In the genomic region with DNA sequence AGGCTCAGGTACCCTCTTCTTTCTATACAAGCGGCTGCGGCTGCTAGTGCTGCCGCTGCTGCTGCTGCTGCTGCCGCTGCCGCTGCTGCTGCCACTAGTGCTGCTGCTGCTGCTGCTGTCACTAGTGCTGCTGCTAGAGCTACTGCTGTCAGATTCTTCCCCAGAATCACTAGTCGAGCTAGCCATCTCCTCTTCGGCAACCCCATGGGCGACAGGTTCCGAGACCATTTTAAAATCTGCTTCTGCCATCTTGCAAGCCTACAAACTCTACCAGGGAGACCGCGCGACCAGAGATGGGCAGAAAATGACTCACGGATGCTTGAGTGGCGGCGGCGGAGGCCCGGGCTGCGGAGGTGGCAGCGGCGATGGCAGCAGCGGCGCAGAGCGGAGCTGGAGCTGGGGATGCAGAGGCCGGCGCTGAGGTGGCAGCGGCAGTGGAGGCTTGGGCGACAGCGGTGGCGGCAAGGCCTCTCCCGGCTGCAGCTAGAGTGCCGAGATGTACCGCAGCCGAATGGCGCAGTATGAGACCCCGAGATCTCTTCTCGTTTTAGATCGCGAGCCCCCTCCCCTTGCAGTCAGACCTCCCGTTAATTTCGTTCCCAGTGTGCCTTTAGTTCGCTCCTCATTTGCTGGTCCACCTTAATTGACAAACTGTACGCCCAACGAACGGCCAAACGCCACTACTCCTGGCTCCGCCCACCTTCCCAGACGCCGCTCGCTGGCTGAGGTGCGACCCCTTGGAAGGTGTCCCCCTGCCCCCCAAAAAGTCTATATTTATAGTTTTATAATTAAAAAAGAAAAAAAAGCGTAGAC, we compare ENCODE assay signal across 8 cellular contexts. TPM values are rescaled to one million over a fixed set of nuclear protein-coding genes. Genes with fewer than 3 reads are reported as not detected.
DNase-seq lines count a peak whose midpoint lies in the region; ATAC-seq and TF ChIP-seq lines count a peak whose summit lies in the region.

A gene with protein sequence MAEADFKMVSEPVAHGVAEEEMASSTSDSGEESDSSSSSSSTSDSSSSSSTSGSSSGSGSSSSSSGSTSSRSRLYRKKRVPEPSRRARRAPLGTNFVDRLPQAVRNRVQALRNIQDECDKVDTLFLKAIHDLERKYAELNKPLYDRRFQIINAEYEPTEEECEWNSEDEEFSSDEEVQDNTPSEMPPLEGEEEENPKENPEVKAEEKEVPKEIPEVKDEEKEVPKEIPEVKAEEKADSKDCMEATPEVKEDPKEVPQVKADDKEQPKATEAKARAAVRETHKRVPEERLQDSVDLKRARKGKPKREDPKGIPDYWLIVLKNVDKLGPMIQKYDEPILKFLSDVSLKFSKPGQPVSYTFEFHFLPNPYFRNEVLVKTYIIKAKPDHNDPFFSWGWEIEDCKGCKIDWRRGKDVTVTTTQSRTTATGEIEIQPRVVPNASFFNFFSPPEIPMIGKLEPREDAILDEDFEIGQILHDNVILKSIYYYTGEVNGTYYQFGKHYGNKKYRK (minus strand): TSS at position 523 of the 813 bp plus-strand sequence. CDS start 274 bp downstream, at position 249.

- peaks cover 0 to 9% (median 0%) of the 10 kb centered on the region in 3 donors for H3K4me1 ChIP-seq in gastroesophageal sphincter

- 0% methylated on average over 7 to 11 of the region's 51 CpGs for WGBS in gastroesophageal sphincter (ENCODE audit: low coverage in 1 of 2), 2 donors

- no peaks in the 10 kb centered on the region for H3K36me3 Mint-ChIP-seq in nephron progenitor cell (ENCODE audit: low read depth)

- TF ChIP-seq EP300 in gastroesophageal sphincter (IDR thresholded peaks at IDR 0.05) = no peak

- H3K27me3 Mint-ChIP-seq in nephron progenitor cell (ENCODE audit: low read depth, poor library complexity) = peaks cover 5% of the 10 kb centered on the region

- ATAC-seq in HG02884 (IDR thresholded peaks at IDR 0.05; ENCODE audit: unreplicated experiment) = peak; percentile 43
- peak; percentile 84 for ATAC-seq in gastroesophageal sphincter
- peak; percentile 92 for ATAC-seq in stimulated activated naive CD8-positive, alpha-beta T cell treated with anti-CD3 and anti-CD28 coated beads, Interleukin-15, Interleukin-2, amounts not matched to agents 100 U/mL and 50 U/mL, for 24 hours
- ATAC-seq in GM19467 (IDR thresholded peaks at IDR 0.05; ENCODE audit: unreplicated experiment) = no peak

- no peaks in the 10 kb centered on the region for H3K9me3 Mint-ChIP-seq in nephron progenitor cell

- H3K27ac Mint-ChIP-seq in nephron progenitor cell = peak within 1 kb of the TSS; percentile 98

- H3K27ac ChIP-seq in gastroesophageal sphincter = peak within 1 kb of the TSS; percentile 30 to 80 (median 77)

- no peak for TF ChIP-seq CTCF in gastroesophageal sphincter (IDR thresholded peaks at IDR 0.05)
- TF ChIP-seq CTCF in nephron progenitor cell (IDR thresholded peaks at IDR 0.05) = no peak

- no peaks in the 10 kb centered on the region for H3K9me3 ChIP-seq in gastroesophageal sphincter

- no peaks in the 10 kb centered on the region for H3K36me3 ChIP-seq in gastroesophageal sphincter

- TF ChIP-seq POLR2A in gastroesophageal sphincter (IDR thresholded peaks at IDR 0.05) = no peak

- H3K4me3 Mint-ChIP-seq in nephron progenitor cell = peak within 1 kb of the TSS; percentile 96

- peak within 1 kb of the TSS; percentile 63 to 95 for H3K4me3 ChIP-seq in gastroesophageal sphincter

- H3K4me1 Mint-ChIP-seq in nephron progenitor cell = peaks cover 21% of the 10 kb centered on the region

- peak; percentile 48 for DNase-seq in DMS153 (lab: John Stamatoyannopoulos, UW)
- DNase-seq in RPMI7951 (ENCODE audit: low read depth) = peak; percentile 79
- DNase-seq in activated naive CD4-positive, alpha-beta T cell treated with Interleukin-2 at 50 U/mL for 16 hours = peak; percentile 67
- peak; percentile 81 for DNase-seq in nephron progenitor cell
- peak; percentile 46 for DNase-seq in stimulated activated naive CD8-positive, alpha-beta T cell treated with anti-CD3 and anti-CD28 coated beads, Interleukin-15, Interleukin-2, amounts not matched to agents 100 U/mL and 50 U/mL, for 24 hours

- no peaks in the 10 kb centered on the region for H3K27me3 ChIP-seq in gastroesophageal sphincter

RNA-seq across cellular contexts. Expression of the gene that starts here (rescaled TPM):
- 10.3 and 11.4 TPM in 2 replicates for total RNA-seq in RPMI7951 (2014; rRNA removed; shearing (Covaris generic))
- total RNA-seq in gastroesophageal sphincter = 1 to 10 TPM; 2.7 to 5.8 (median 4.1) TPM
